10 cellular contexts compared by ENCODE assay signal in genomic region chr7:27143022-27143949, GRCh38. TPM values are rescaled to one million over a fixed set of nuclear protein-coding genes. Genes with fewer than 3 reads are reported as not detected.
A peak's percentile ranks its signal among the peaks of the same experiment; 100 is the strongest.
DNase-seq lines count a peak whose midpoint lies in the region; ATAC-seq, FAIRE-seq and TF ChIP-seq lines count a peak whose summit lies in the region.
"Had no signal": no experiment of that assay in that cellular context is flagged by ENCODE, and none has a peak within 500 bp of the region (broad histone marks: within the 10 kb centered on the region; RNA-seq: fewer than 3 reads in every experiment).

Gene HOXA5 (minus strand): TSS chr7:27143681. CDS start chr7:27143607, 74 bp downstream.

- TF ChIP-seq POLR2A in erythroblast (IDR thresholded peaks at IDR 0.05; ENCODE audit: low read length), result no peak

- in situ Hi-C loops in GM23248 (cut with MboI), result no loop called here

- peak within 1 kb of the TSS in 4 of 6 donors; percentile 28 to 91 (median 75) for H3K27ac Mint-ChIP-seq in naive B cell
- H3K27ac Mint-ChIP-seq in activated T-cell treated with anti-CD3 and anti-CD28 coated beads, Interleukin-2, amount 50 U/mL, for 24 hours, result no peak within 1 kb of the TSS
- H3K27ac Mint-ChIP-seq: stimulated activated naive CD8-positive, alpha-beta T cell treated with anti-CD3 and anti-CD28 coated beads, Interleukin-15, Interleukin-2, amounts not matched to agents 100 ng/mL and 50 ng/mL, for 24 hours had no signal

- no peak within 1 kb of the TSS for H3K9ac ChIP-seq in GM23248

- DNase-seq in NCI-H82 (lab: John Stamatoyannopoulos, UW), result peak; percentile 80
- peak; percentile 69 to 72 for DNase-seq in erythroblast (lab: John Stamatoyannopoulos, UW)
- DNase-seq in naive B cell, result no peak
- DNase-seq in frontal cortex (ENCODE audit: low spot score in 2 of 2), result no peak
- DNase-seq in GM23248, result no peak
- DNase-seq in activated T-cell treated with anti-CD3 and anti-CD28 coated beads, Interleukin-2, amount 50 U/mL, for 24 hours, result no peak

- H4K20me1 ChIP-seq in GM23248 (ENCODE audit: insufficient read depth), result no peaks in the 10 kb centered on the region

- H3K36me3 ChIP-seq in GM23248 (ENCODE audit: low read depth), result peaks cover 21% of the 10 kb centered on the region; the same call in 1 of the 2 replicates

- H3K4me2 ChIP-seq in GM23248 (ENCODE audit: unreplicated experiment), result no peak within 1 kb of the TSS

- peaks cover 12 to 19% (median 15%) of the 10 kb centered on the region in 3 donors for H3K4me1 Mint-ChIP-seq in naive B cell
- peaks cover 6% of the 10 kb centered on the region for H3K4me1 Mint-ChIP-seq in activated T-cell treated with anti-CD3 and anti-CD28 coated beads, Interleukin-2, amount 50 U/mL, for 24 hours (ENCODE audit: low read depth)

- no peak within 1 kb of the TSS for H3K4me3 ChIP-seq in GM23248

- no peak for FAIRE-seq in frontal cortex (lab: Jason Lieb, UNC)

- peak within 1 kb of the TSS; percentile 33 to 78 (median 58) for H3K4me3 Mint-ChIP-seq in naive B cell
- no peak within 1 kb of the TSS for H3K4me3 Mint-ChIP-seq in activated T-cell treated with anti-CD3 and anti-CD28 coated beads, Interleukin-2, amount 50 U/mL, for 24 hours
- H3K4me3 Mint-ChIP-seq: stimulated activated naive CD8-positive, alpha-beta T cell treated with anti-CD3 and anti-CD28 coated beads, Interleukin-15, Interleukin-2, amounts not matched to agents 100 ng/mL and 50 ng/mL, for 24 hours had no signal

- ATAC-seq in GM19035 (IDR thresholded peaks at IDR 0.05; ENCODE audit: unreplicated experiment) (peak; percentile 73), naive B cell (ENCODE audit: low read depth in 2 of 2) (peak in 1 of 2 donors; percentile 66), HG02852 (IDR thresholded peaks at IDR 0.05; ENCODE audit: unreplicated experiment) (no peak)

- peaks cover 7% of the 10 kb centered on the region; the same call in 1 of the 2 replicates for H3K4me1 ChIP-seq in GM23248 (ENCODE audit: insufficient read depth)

- H3K9me3 ChIP-seq in GM23248 (ENCODE audit: low read depth), result no peaks in the 10 kb centered on the region

- no peaks in the 10 kb centered on the region for H3F3A ChIP-seq in GM23248 (ENCODE audit: insufficient read depth)

- H3K9me2 ChIP-seq in GM23248 (ENCODE audit: insufficient read depth), result no peaks in the 10 kb centered on the region

- peaks cover 66% of the 10 kb centered on the region for H3K79me2 ChIP-seq in GM23248 (ENCODE audit: insufficient read depth)

- peaks cover 0 to 13% of the 10 kb centered on the region in 2 donors for H3K36me3 Mint-ChIP-seq in naive B cell
- H3K36me3 Mint-ChIP-seq in activated T-cell treated with anti-CD3 and anti-CD28 coated beads, Interleukin-2, amount 50 U/mL, for 24 hours (ENCODE audit: low read depth), result no peaks in the 10 kb centered on the region

- no peak within 1 kb of the TSS for H2AFZ ChIP-seq in GM23248

- no peak within 1 kb of the TSS for H3K27ac ChIP-seq in GM23248
- H3K27ac ChIP-seq: VCaP had no signal

- H3K27me3 Mint-ChIP-seq in naive B cell, result peaks cover 53 to 80% (median 63%) of the 10 kb centered on the region in 3 donors
- peaks cover 67% of the 10 kb centered on the region for H3K27me3 Mint-ChIP-seq in activated T-cell treated with anti-CD3 and anti-CD28 coated beads, Interleukin-2, amount 50 U/mL, for 24 hours

- no peaks in the 10 kb centered on the region for H3K27me3 ChIP-seq in GM23248 (replicated peaks; ENCODE audit: insufficient read depth)

- peaks cover 0 to 7% (median 2%) of the 10 kb centered on the region in 7 donors for H3K9me3 Mint-ChIP-seq in naive B cell
- no peaks in the 10 kb centered on the region for H3K9me3 Mint-ChIP-seq in activated T-cell treated with anti-CD3 and anti-CD28 coated beads, Interleukin-2, amount 50 U/mL, for 24 hours
- H3K9me3 Mint-ChIP-seq: stimulated activated naive CD8-positive, alpha-beta T cell treated with anti-CD3 and anti-CD28 coated beads, Interleukin-15, Interleukin-2, amounts not matched to agents 100 ng/mL and 50 ng/mL, for 24 hours had no signal

- WGBS in GM23248 (ENCODE audit: low coverage in 1 of 2, low lambda C conversion rate in 2 of 2, missing lambda C conversion rate in 2 of 2), 2 experiments, result 90 to 93% methylated on average over 66 to 86 of the region's 86 CpGs

RNA-seq across cellular contexts. Expression of gene HOXA5, which starts in this region (rescaled TPM):
- polyA plus RNA-seq in naive B cell (ENCODE audit: low read depth in 6 of 6), result not detected
- not detected for total RNA-seq in frontal cortex
- total RNA-seq in GM23248 (2014; rRNA removed; shearing (Covaris generic)), result 0.25 and 4.0 TPM in 2 replicates
- polyA plus RNA-seq in GM23248 (2016; fragmentation: Nextera tagmentation; extraction: Ambion mirVana), result 1.3 and 1.9 TPM in 2 replicates

Comparison
In these comparisons a context has a peak if more than half of its experiments do, and no peak if none do; other contexts are left out.
1. DNase-seq: peak in NCI-H82 (single experiment) and erythroblast (2 of 2); none in naive B cell (single experiment), frontal cortex (0 of 2), GM23248 (single experiment) and activated T-cell treated with anti-CD3 and anti-CD28 coated beads, Interleukin-2, amount 50 U/mL, for 24 hours (single experiment).